In the genomic region with DNA sequence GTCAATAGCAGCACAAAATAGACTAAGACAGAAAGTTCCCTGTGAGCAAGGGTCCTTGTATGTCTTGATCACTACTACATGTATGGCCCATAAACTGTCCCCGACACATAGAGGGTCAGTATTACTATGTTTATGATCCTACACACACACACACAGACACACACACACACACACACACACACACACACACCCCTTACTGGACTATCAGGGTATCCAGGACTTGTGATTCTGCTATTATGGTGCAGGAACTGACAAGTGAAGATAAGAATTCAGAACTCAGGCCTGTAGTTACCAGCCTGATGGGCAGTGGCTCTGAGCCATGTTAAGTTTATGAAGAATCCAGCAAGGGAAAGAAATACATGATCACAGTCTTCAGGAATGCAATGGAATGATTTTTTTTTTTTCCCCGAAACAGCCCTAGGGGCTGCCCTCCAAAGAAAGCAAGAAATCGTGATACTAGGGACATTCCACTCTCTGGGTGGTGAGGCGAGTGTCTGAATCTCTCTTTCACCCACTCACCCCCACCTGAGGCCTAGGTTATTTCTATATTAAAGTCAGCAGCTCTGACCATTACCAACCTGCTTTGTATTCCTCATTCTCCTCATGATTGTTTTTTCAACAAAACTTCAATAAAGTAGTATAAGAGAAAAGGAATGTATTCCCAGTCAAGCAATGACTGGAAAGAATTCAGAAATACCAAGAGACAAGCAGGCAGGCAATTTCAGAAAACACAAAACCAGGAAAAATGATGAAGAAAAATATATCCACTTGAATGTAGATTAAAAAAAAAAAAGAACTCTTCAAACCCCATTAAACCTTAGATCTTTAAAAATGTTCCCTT, we compare ENCODE assay signal across 16 cellular contexts.
DNase-seq lines count a peak whose midpoint lies in the region; ATAC-seq, FAIRE-seq and TF ChIP-seq lines count a peak whose summit lies in the region.
"Had no signal": no experiment of that assay in that cellular context is flagged by ENCODE, and none has a peak within 500 bp of the region (broad histone marks: within the 10 kb centered on the region; RNA-seq: fewer than 3 reads in every experiment).

No MANE protein-coding gene starts in this region.

- no peaks in the 10 kb centered on the region for H3K36me3 Mint-ChIP-seq in MCF 10A (ENCODE audit: insufficient read depth, unreplicated experiment)
- H3K36me3 Mint-ChIP-seq: naive B cell had no signal

- H3K4me1 ChIP-seq in breast epithelium (no peaks in the 10 kb centered on the region), K562 (replicated peaks in 1 of 2; ENCODE audit: control insufficient read depth in 2 of 2, insufficient read depth in 2 of 2, low read length in 2 of 2) (no peaks in the 10 kb centered on the region)
- H3K4me1 ChIP-seq: stomach had no signal

- POLR2A ChIA-PET in MCF 10A (lab: Yijun Ruan, JAX) = no interaction called here
- POLR2A ChIA-PET in K562 (lab: Yijun Ruan, JAX) = no interaction called here

- H4K20me1 ChIP-seq in K562 (replicated peaks; ENCODE audit: control insufficient read depth, insufficient read depth, low read length) = no peaks in the 10 kb centered on the region

- H3K9me3 ChIP-seq in breast epithelium = no peaks in the 10 kb centered on the region
- H3K9me3 ChIP-seq in K562 (replicated peaks; ENCODE audit: control insufficient read depth, insufficient read depth, low read depth, low read length) = no peaks in the 10 kb centered on the region
- H3K9me3 ChIP-seq: stomach had no signal

- intact Hi-C loops in MCF 10A (cut with micrococcal nuclease) = no loop called here
- intact Hi-C loops in breast epithelium (cut with DNase I; ENCODE audit: low total_unique reads) = no loop called here
- intact Hi-C loops in K562 (cut with micrococcal nuclease) = no loop called here
- intact Hi-C loops in posterior vena cava (cut with DNase I) = no loop called here

- CTCF ChIA-PET in MCF 10A (lab: Yijun Ruan, JAX) (no interaction called here), K562 (lab: Yijun Ruan, JAX; ENCODE audit: low intra/inter-chr PET ratio) (no interaction called here)

- no peak for TF ChIP-seq EP300 in K562 (IDR thresholded peaks at IDR 0.05; ENCODE audit: low read length)

- no peaks in the 10 kb centered on the region for H3K27me3 Mint-ChIP-seq in MCF 10A (ENCODE audit: insufficient read depth, unreplicated experiment)

- H3K9ac ChIP-seq in K562 (ENCODE audit: insufficient read depth in 1 of 2, low read depth in 2 of 2, low read length in 2 of 2) = no peak overlapping the region

- no peak overlapping the region for H3K27ac ChIP-seq in breast epithelium
- H3K27ac ChIP-seq in K562 (ENCODE audit: extremely low read depth, low read depth, low read length) = no peak overlapping the region
- H3K27ac ChIP-seq: stomach had no signal

- in situ Hi-C loops in K562 (cut with MboI) = no loop called here

- FAIRE-seq in K562 (lab: Jason Lieb, UNC) (no peak), urothelium cell line (lab: Jason Lieb, UNC) (no peak)

- TF ChIP-seq POLR2A in breast epithelium (IDR thresholded peaks at IDR 0.05) (no peak), K562 (conservative IDR thresholded peaks at IDR 0.05) (no peak)

- no peak overlapping the region for H3K4me2 ChIP-seq in K562 (ENCODE audit: insufficient read depth, low read length)

- TF ChIP-seq CTCF in MCF 10A (IDR thresholded peaks at IDR 0.05; ENCODE audit: unreplicated experiment) (no peak), breast epithelium (IDR thresholded peaks at IDR 0.05) (no peak), K562 (IDR thresholded peaks at IDR 0.05 in 2 of 3, conservative IDR thresholded peaks at IDR 0.05 in 1 of 3; ENCODE audit: insufficient read depth in 2 of 3, low read depth in 1 of 3, low read length in 3 of 3) (no peak)

- 38% methylated on average over 4 of the region's 4 CpGs for WGBS in K562 (ENCODE audit: insufficient coverage, low coverage, missing lambda C conversion rate)

- peak overlapping the region; percentile 79 for H3K27ac Mint-ChIP-seq in MCF 10A (ENCODE audit: low read depth, unreplicated experiment)
- H3K27ac Mint-ChIP-seq: naive B cell had no signal

- H3K36me3 ChIP-seq in breast epithelium (no peaks in the 10 kb centered on the region), K562 (ENCODE audit: control insufficient read depth, insufficient read depth, low read length) (no peaks in the 10 kb centered on the region)
- H3K36me3 ChIP-seq: stomach had no signal

- H3K4me3 ChIP-seq in breast epithelium (no peak overlapping the region), K562 (no peak overlapping the region)
- H3K4me3 ChIP-seq: stomach had no signal

- H3K4me3 Mint-ChIP-seq in MCF 10A (ENCODE audit: unreplicated experiment) = no peak overlapping the region
- H3K4me3 Mint-ChIP-seq: naive B cell had no signal

- ATAC-seq in K562 = no peak

- no peaks in the 10 kb centered on the region for H3K27me3 ChIP-seq in breast epithelium
- no peaks in the 10 kb centered on the region for H3K27me3 ChIP-seq in K562 (ENCODE audit: control insufficient read depth in 2 of 2, insufficient read depth in 2 of 2, low read length in 2 of 2)
- H3K27me3 ChIP-seq: stomach had no signal

- no TSS peak for BruUV-seq in MCF 10A (replicated peaks; lab: Mats Ljungman, UMichigan)
- BruUV-seq in K562 (replicated peaks; lab: Mats Ljungman, UMichigan) = no TSS peak

- no peaks in the 10 kb centered on the region for H3K79me2 ChIP-seq in K562 (ENCODE audit: control insufficient read depth, insufficient read depth, low read length)

- H2AFZ ChIP-seq in K562 (ENCODE audit: low read depth, low read length) = no peak overlapping the region

- no peaks in the 10 kb centered on the region for H3K9me1 ChIP-seq in K562 (ENCODE audit: control insufficient read depth, insufficient read depth, low read length)

- DNase-seq in MCF 10A (ENCODE audit: unreplicated experiment) (peak; percentile 36), breast epithelium (ENCODE audit: low spot score in 2 of 2) (no peak), K562 (ENCODE audit: extremely low read depth in 1 of 4, low spot score in 3 of 4) (peak in 1 of 4 experiments; percentile 16), iris pigment epithelial cell (ENCODE audit: low read depth) (peak; percentile 72), urothelium cell line (ENCODE audit: low spot score) (peak; percentile 53), posterior vena cava (ENCODE audit: low spot score) (no peak)
- DNase-seq in activated CD4-positive, alpha-beta T cell treated with anti-CD3 and anti-CD28 coated beads, Interleukin-2, amount 50 U/mL, for 4 hours = no peak
- no peak for DNase-seq in stimulated activated naive CD4-positive, alpha-beta T cell treated with Interleukin-2 at 50 U/mL for 16 hours (lab: John Stamatoyannopoulos, UW)
- DNase-seq: 8988T, activated T-cell treated with anti-CD3 and anti-CD28 coated beads for 4 hours, cerebellar nuclear complex, hippocampal formation, naive B cell, NCI-H187, stomach, T-helper 9 cell had no signal

- no peak for TF ChIP-seq RAD21 in K562 (CRISPR knock-in tag; conservative IDR thresholded peaks at IDR 0.05 in 1 of 2, IDR thresholded peaks at IDR 0.05 in 1 of 2)

- no peaks in the 10 kb centered on the region for H3K9me3 Mint-ChIP-seq in MCF 10A (ENCODE audit: unreplicated experiment)

- peaks cover 8% of the 10 kb centered on the region for H3K4me1 Mint-ChIP-seq in MCF 10A (ENCODE audit: insufficient read depth, unreplicated experiment)
- H3K4me1 Mint-ChIP-seq: naive B cell had no signal

TF ChIP-seq in K562, 482 proteins besides CTCF, POLR2A, EP300 and RAD21:
- no peak for TF ChIP-seq ZNF41 (CRISPR knock-in tag; conservative IDR thresholded peaks at IDR 0.05)
- TF ChIP-seq TAF7 (tag; IDR thresholded peaks at IDR 0.05) = no peak
- TF ChIP-seq, protein P1, sequence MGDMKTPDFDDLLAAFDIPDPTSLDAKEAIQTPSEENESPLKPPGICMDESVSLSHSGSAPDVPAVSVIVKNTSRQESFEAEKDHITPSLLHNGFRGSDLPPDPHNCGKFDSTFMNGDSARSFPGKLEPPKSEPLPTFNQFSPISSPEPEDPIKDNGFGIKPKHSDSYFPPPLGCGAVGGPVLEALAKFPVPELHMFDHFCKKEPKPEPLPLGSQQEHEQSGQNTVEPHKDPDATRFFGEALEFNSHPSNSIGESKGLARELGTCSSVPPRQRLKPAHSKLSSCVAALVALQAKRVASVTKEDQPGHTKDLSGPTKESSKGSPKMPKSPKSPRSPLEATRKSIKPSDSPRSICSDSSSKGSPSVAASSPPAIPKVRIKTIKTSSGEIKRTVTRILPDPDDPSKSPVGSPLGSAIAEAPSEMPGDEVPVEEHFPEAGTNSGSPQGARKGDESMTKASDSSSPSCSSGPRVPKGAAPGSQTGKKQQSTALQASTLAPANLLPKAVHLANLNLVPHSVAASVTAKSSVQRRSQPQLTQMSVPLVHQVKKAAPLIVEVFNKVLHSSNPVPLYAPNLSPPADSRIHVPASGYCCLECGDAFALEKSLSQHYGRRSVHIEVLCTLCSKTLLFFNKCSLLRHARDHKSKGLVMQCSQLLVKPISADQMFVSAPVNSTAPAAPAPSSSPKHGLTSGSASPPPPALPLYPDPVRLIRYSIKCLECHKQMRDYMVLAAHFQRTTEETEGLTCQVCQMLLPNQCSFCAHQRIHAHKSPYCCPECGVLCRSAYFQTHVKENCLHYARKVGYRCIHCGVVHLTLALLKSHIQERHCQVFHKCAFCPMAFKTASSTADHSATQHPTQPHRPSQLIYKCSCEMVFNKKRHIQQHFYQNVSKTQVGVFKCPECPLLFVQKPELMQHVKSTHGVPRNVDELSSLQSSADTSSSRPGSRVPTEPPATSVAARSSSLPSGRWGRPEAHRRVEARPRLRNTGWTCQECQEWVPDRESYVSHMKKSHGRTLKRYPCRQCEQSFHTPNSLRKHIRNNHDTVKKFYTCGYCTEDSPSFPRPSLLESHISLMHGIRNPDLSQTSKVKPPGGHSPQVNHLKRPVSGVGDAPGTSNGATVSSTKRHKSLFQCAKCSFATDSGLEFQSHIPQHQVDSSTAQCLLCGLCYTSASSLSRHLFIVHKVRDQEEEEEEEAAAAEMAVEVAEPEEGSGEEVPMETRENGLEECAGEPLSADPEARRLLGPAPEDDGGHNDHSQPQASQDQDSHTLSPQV (IDR thresholded peaks at IDR 0.05) = no peak
- TF ChIP-seq ZNF311 (CRISPR knock-in tag; IDR thresholded peaks at IDR 0.05) = no peak
- TF ChIP-seq ARID1B (IDR thresholded peaks at IDR 0.05) = peak; percentile 22; the same call in 1 of the 2 replicates
- peak; percentile 66 for TF ChIP-seq CBFA2T3 (IDR thresholded peaks at IDR 0.05)
- peak; percentile 54; the same call in 1 of the 2 replicates for TF ChIP-seq NCOR1 (IDR thresholded peaks at IDR 0.05)

Comparison
In these comparisons a context has a peak if more than half of its experiments do, and no peak if none do; other contexts are left out.
1. DNase-seq: peak in MCF 10A (single experiment), iris pigment epithelial cell (single experiment) and urothelium cell line (single experiment); none in breast epithelium (0 of 2), activated CD4-positive, alpha-beta T cell treated with anti-CD3 and anti-CD28 coated beads, Interleukin-2, amount 50 U/mL, for 4 hours (0 of 2), stimulated activated naive CD4-positive, alpha-beta T cell treated with Interleukin-2 at 50 U/mL for 16 hours (single experiment) and posterior vena cava (single experiment).